In genomic region chr5:87541033-87541432, GRCh38 we compare ENCODE assay signal across 8 cellular contexts.
A peak's percentile ranks its signal among the peaks of the same experiment; 100 is the strongest.
DNase-seq lines count a peak whose midpoint lies in the region; ATAC-seq and TF ChIP-seq lines count a peak whose summit lies in the region.
"Had no signal": no experiment of that assay in that cellular context is flagged by ENCODE, and none has a peak within 500 bp of the region (broad histone marks: within the 10 kb centered on the region; RNA-seq: fewer than 3 reads in every experiment).

No MANE protein-coding gene starts in this region.

- DNase-seq in HUDEP-2 (lab: John Stamatoyannopoulos, UW; ENCODE audit: unreplicated experiment in 76 of 76) (peak in 59 of 76 experiments; percentile 2 to 63 (median 26)), globus pallidus (ENCODE audit: low spot score) (peak; percentile 92), skeletal muscle cell (ENCODE audit: low read depth) (peak; percentile 19), NCI-H1930 (lab: John Stamatoyannopoulos, UW) (no peak)

- no peak overlapping the region for H3K4me3 ChIP-seq in skeletal muscle cell (ENCODE audit: low read depth, low read length)
- H3K4me3 ChIP-seq: PC-9 had no signal

- ATAC-seq in SK-N-SH treated with all-trans-retinoic acid at 6 μM for 48 hours (peak; percentile 62; the same call in 2 of the 3 replicates), GM18870 (IDR thresholded peaks at IDR 0.05; ENCODE audit: unreplicated experiment) (no peak), GM18861 (IDR thresholded peaks at IDR 0.05; ENCODE audit: unreplicated experiment) (no peak)

TF ChIP-seq in SK-N-SH treated with all-trans-retinoic acid at 6 μM for 48 hours, 23 proteins besides CTCF, POLR2A, EP300 and RAD21:
- TF ChIP-seq ISL1 (CRISPR knock-in tag; IDR thresholded peaks at IDR 0.05) (no peak), ZNF70 (CRISPR knock-in tag; IDR thresholded peaks at IDR 0.05) (no peak), TCF4 (CRISPR knock-in tag; IDR thresholded peaks at IDR 0.05; ENCODE audit: borderline replicate concordance) (no peak), ZNF8 (CRISPR knock-in tag; IDR thresholded peaks at IDR 0.05) (no peak), POU6F1 (CRISPR knock-in tag; IDR thresholded peaks at IDR 0.05; ENCODE audit: borderline replicate concordance, low read depth) (no peak), PPARA (CRISPR knock-in tag; IDR thresholded peaks at IDR 0.05; ENCODE audit: borderline replicate concordance) (no peak), OSR1 (CRISPR knock-in tag; IDR thresholded peaks at IDR 0.05) (no peak), PATZ1 (CRISPR knock-in tag; IDR thresholded peaks at IDR 0.05; ENCODE audit: borderline replicate concordance) (no peak), SNAI2 (CRISPR knock-in tag; IDR thresholded peaks at IDR 0.05) (no peak), TOX (CRISPR knock-in tag; IDR thresholded peaks at IDR 0.05; ENCODE audit: borderline replicate concordance) (no peak), ZFP3 (CRISPR knock-in tag; IDR thresholded peaks at IDR 0.05) (no peak), BACH2 (CRISPR knock-in tag; IDR thresholded peaks at IDR 0.05; ENCODE audit: borderline replicate concordance) (no peak), CSDC2 (CRISPR knock-in tag; IDR thresholded peaks at IDR 0.05) (no peak), CSRNP3 (CRISPR knock-in tag; IDR thresholded peaks at IDR 0.05) (no peak), TSHZ2 (CRISPR knock-in tag; IDR thresholded peaks at IDR 0.05) (no peak)

Comparison
In these comparisons a context has a peak if more than half of its experiments do, and no peak if none do; other contexts are left out.
1. DNase-seq: peak in HUDEP-2 (59 of 76), globus pallidus (single experiment) and skeletal muscle cell (single experiment); none in NCI-H1930 (0 of 2).